ENCODE assay signal across 8 cellular contexts in the genomic region with DNA sequence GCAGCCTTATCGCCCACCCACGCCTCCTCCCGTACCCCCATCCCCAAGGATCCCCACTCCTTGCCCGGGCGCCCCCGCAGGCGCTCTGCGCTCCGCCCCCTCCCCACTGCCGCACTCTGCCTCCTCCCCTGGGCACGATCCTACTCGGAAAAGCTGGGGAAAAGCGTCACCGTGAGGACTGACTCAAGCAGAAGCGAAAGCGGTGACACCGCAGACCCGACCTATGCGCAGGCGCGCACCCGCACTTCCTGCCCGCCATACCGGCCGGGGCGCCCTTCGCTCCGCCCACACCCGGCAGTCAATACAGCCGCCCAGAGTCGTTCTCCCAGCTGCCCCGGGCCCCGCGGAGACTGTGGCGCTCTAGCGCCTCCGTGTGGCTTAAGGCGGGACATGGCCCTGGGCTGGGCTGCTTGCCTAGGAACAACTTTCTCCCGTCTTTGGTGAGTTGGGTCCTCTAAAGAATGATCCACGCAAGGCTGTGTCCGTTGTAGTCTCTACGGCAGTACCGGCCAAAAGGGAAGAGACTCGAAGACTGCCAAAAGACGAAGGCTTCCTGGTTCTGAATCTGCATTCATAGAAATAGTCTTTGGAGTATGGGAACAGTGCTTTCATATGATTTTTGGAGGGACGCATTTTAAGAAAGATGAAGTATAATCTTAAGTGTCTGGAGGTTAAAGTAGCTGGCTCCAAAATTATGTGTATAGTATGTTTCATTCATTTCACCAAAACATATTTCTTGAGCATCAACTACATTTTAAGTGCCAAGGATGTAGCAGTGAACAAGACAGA. TPM values are rescaled to one million over a fixed set of nuclear protein-coding genes. Genes with fewer than 3 reads are reported as not detected.
DNase-seq lines count a peak whose midpoint lies in the region; ATAC-seq and TF ChIP-seq lines count a peak whose summit lies in the region.

A gene (minus strand): TSS at position 207 of the 789 bp plus-strand sequence. CDS start 7,432 bp downstream, outside the sequence.

- intact Hi-C loops in natural killer cell (cut with micrococcal nuclease) = loop anchor here (1.0 to 2.0 kb wide), 5 partner anchors 30 to 1714 kb away; a partner anchor contains a TSS

- H3K27me3 Mint-ChIP-seq in activated T-helper 17 cell treated with anti-CD3 and anti-CD28 coated beads, Interleukin-2, amount 50 U/mL, for 72 hours = peaks cover 8% of the 10 kb centered on the region
- peaks cover 5 to 17% of the 10 kb centered on the region in 2 donors for H3K27me3 Mint-ChIP-seq in natural killer cell (ENCODE audit: low read depth in 2 of 2)

- peak within 1 kb of the TSS; percentile 87 for H3K4me3 Mint-ChIP-seq in activated T-helper 17 cell treated with anti-CD3 and anti-CD28 coated beads, Interleukin-2, amount 50 U/mL, for 72 hours
- H3K4me3 Mint-ChIP-seq in natural killer cell = peak within 1 kb of the TSS; percentile 94

- peak; percentile 93 to 96 for TF ChIP-seq CTCF in fibroblast of lung (conservative IDR thresholded peaks at IDR 0.05 in 1 of 2, IDR thresholded peaks at IDR 0.05 in 1 of 2; ENCODE audit: low read depth in 1 of 2, low read length in 2 of 2)
- TF ChIP-seq CTCF in natural killer cell (IDR thresholded peaks at IDR 0.05) = peak; percentile 88

- in situ Hi-C loops in GM23248 (cut with MboI) = no loop called here

- H3K9me2 ChIP-seq in GM23248 (ENCODE audit: insufficient read depth) = no peaks in the 10 kb centered on the region

- 2 to 3% methylated on average over 31 to 38 of the region's 46 CpGs for WGBS in GM23248 (ENCODE audit: low coverage in 1 of 2, low lambda C conversion rate in 2 of 2, missing lambda C conversion rate in 2 of 2), 2 experiments

- no peaks in the 10 kb centered on the region for H3K36me3 ChIP-seq in GM23248 (ENCODE audit: low read depth)
- H3K36me3 ChIP-seq in fibroblast of lung (ENCODE audit: control insufficient read depth, insufficient read depth, low read length) = no peaks in the 10 kb centered on the region

- H3K9me3 ChIP-seq in GM23248 (ENCODE audit: low read depth) (no peaks in the 10 kb centered on the region), fibroblast of lung (ENCODE audit: control insufficient read depth, insufficient read depth, low read depth, low read length) (no peaks in the 10 kb centered on the region)

- H4K20me1 ChIP-seq in GM23248 (ENCODE audit: insufficient read depth) (no peaks in the 10 kb centered on the region), fibroblast of lung (ENCODE audit: control insufficient read depth, extremely low read depth, insufficient read depth, low read length) (no peaks in the 10 kb centered on the region)

- H3K27me3 ChIP-seq in GM23248 (replicated peaks; ENCODE audit: insufficient read depth) = no peaks in the 10 kb centered on the region
- H3K27me3 ChIP-seq in fibroblast of lung (ENCODE audit: control insufficient read depth, insufficient read depth, low read length) = peaks cover 2% of the 10 kb centered on the region

- DNase-seq in EH (ENCODE audit: low read depth) (peak; percentile 98), GM23248 (peak; percentile 99), LHCN-M2 (ENCODE audit: low read depth) (peak; percentile 95), RPMI8226 (peak; percentile 98), fibroblast of lung (ENCODE audit: low read depth in 2 of 2) (peak; percentile 96 to 97), natural killer cell (peak; percentile 98)
- peak; percentile 98 for DNase-seq in stimulated activated naive CD8-positive, alpha-beta T cell treated with anti-CD3 and anti-CD28 coated beads, Interleukin-15, Interleukin-2, amounts not matched to agents 100 U/mL and 50 U/mL, for 24 hours

- peak; percentile 96 for ATAC-seq in activated T-helper 17 cell treated with anti-CD3 and anti-CD28 coated beads, Interleukin-2, amount 50 U/mL, for 72 hours (replicated peaks)
- ATAC-seq in natural killer cell = peak; percentile 91 to 99 (median 92)
- peak; percentile 97 for ATAC-seq in stimulated activated naive CD8-positive, alpha-beta T cell treated with anti-CD3 and anti-CD28 coated beads, Interleukin-15, Interleukin-2, amounts not matched to agents 100 U/mL and 50 U/mL, for 24 hours

- peaks cover 6% of the 10 kb centered on the region for H3K4me1 Mint-ChIP-seq in activated T-helper 17 cell treated with anti-CD3 and anti-CD28 coated beads, Interleukin-2, amount 50 U/mL, for 72 hours
- peaks cover 19 to 34% of the 10 kb centered on the region in 2 donors for H3K4me1 Mint-ChIP-seq in natural killer cell

- no peaks in the 10 kb centered on the region for H3K36me3 Mint-ChIP-seq in activated T-helper 17 cell treated with anti-CD3 and anti-CD28 coated beads, Interleukin-2, amount 50 U/mL, for 72 hours (ENCODE audit: low read depth)
- no peaks in the 10 kb centered on the region for H3K36me3 Mint-ChIP-seq in natural killer cell

- H3K27ac ChIP-seq in GM23248 = peak within 1 kb of the TSS; percentile 98
- H3K27ac ChIP-seq in fibroblast of lung (ENCODE audit: insufficient read depth, low read length) = peak within 1 kb of the TSS; percentile 85

- H3K9ac ChIP-seq in GM23248 = peak within 1 kb of the TSS; percentile 95
- peak within 1 kb of the TSS; percentile 89 for H3K9ac ChIP-seq in fibroblast of lung (ENCODE audit: insufficient read depth, low read length)

- H3K4me3 ChIP-seq in GM23248 (peak within 1 kb of the TSS; percentile 82), fibroblast of lung (replicated peaks in 1 of 4; ENCODE audit: control extremely low read depth in 1 of 4, insufficient read depth in 1 of 4, low read depth in 3 of 4, low read length in 4 of 4) (peak within 1 kb of the TSS; percentile 39 to 97 (median 73))

- H3K4me2 ChIP-seq in GM23248 (ENCODE audit: unreplicated experiment) = peak within 1 kb of the TSS; percentile 96
- peak within 1 kb of the TSS; percentile 73 for H3K4me2 ChIP-seq in fibroblast of lung (ENCODE audit: extremely low read depth, insufficient read depth, low read length)

- H2AFZ ChIP-seq in GM23248 (peak within 1 kb of the TSS; percentile 99), fibroblast of lung (ENCODE audit: low read length) (peak within 1 kb of the TSS; percentile 95)

- peaks cover 12% of the 10 kb centered on the region for H3K4me1 ChIP-seq in GM23248 (ENCODE audit: insufficient read depth)
- H3K4me1 ChIP-seq in fibroblast of lung (ENCODE audit: control insufficient read depth, extremely low read depth, insufficient read depth, low read length) = no peaks in the 10 kb centered on the region

- H3K79me2 ChIP-seq in GM23248 (ENCODE audit: insufficient read depth) (peaks cover 4% of the 10 kb centered on the region; the same call in 1 of the 2 replicates), fibroblast of lung (ENCODE audit: control insufficient read depth, insufficient read depth, low read length) (no peaks in the 10 kb centered on the region)

- peak within 1 kb of the TSS; percentile 93 for H3K27ac Mint-ChIP-seq in activated T-helper 17 cell treated with anti-CD3 and anti-CD28 coated beads, Interleukin-2, amount 50 U/mL, for 72 hours
- H3K27ac Mint-ChIP-seq in natural killer cell = peak within 1 kb of the TSS; percentile 93 to 98

- H3F3A ChIP-seq in GM23248 (ENCODE audit: insufficient read depth) = peaks cover 9% of the 10 kb centered on the region; the same call in 1 of the 2 replicates

- H3K9me3 Mint-ChIP-seq in activated T-helper 17 cell treated with anti-CD3 and anti-CD28 coated beads, Interleukin-2, amount 50 U/mL, for 72 hours = no peaks in the 10 kb centered on the region
- H3K9me3 Mint-ChIP-seq in natural killer cell = no peaks in the 10 kb centered on the region

RNA-seq across cellular contexts. Expression of the gene that starts here (rescaled TPM):
- total RNA-seq in GM23248 (2014; rRNA removed; shearing (Covaris generic)) = 9.0 and 13.2 TPM in 2 replicates
- polyA plus RNA-seq in GM23248 (2016; fragmentation: Nextera tagmentation; extraction: Ambion mirVana) (13.8 and 14.0 TPM in 2 replicates), fibroblast of lung (13.9 and 14.6 TPM in 2 replicates)
- total RNA-seq in LHCN-M2 (2014; rRNA removed) (11.7 and 20.6 TPM in 2 replicates), fibroblast of lung (40.3 and 47.1 TPM in 2 replicates), natural killer cell (10 to 100 TPM; 27.2 to 41.1 (median 31.2) TPM)
- polyA plus RNA-seq in LHCN-M2 (2012) = 6.4 TPM
- 10 to 100 TPM in 1 of 2 donors, 1 to 10 TPM in 1; 4.8 to 11.1 TPM for total RNA-seq in activated T-helper 17 cell treated with anti-CD3 and anti-CD28 coated beads, Interleukin-2, amount 50 U/mL, for 72 hours
- 9.6 and 10.7 TPM in 2 replicates for polyA plus RNA-seq in fibroblast of lung (2012)
- 8.3 and 12.3 TPM in 2 replicates for polyA minus RNA-seq in fibroblast of lung (ENCODE audit: low replicate concordance)

Comparison
In these comparisons a context has a peak if more than half of its experiments do, and no peak if none do; other contexts are left out.
1. Peak in every context shown above with its lines: DNase-seq, ATAC-seq, H3K4me3 ChIP-seq and H3K27ac ChIP-seq.